ENCODE assay signal across 16 cellular contexts in genomic region chr2:213995400-213996105, GRCh38.
DNase-seq lines count a peak whose midpoint lies in the region; ATAC-seq, FAIRE-seq and TF ChIP-seq lines count a peak whose summit lies in the region.
"Had no signal": no experiment of that assay in that cellular context is flagged by ENCODE, and none has a peak within 500 bp of the region (broad histone marks: within the 10 kb centered on the region; RNA-seq: fewer than 3 reads in every experiment).

No MANE protein-coding gene starts in this region.

- TF ChIP-seq EP300 in Ishikawa (IDR thresholded peaks at IDR 0.05; ENCODE audit: borderline replicate concordance), result no peak; the same call in 1 of the 2 replicates

- no peak for TF ChIP-seq RAD21 in Ishikawa (IDR thresholded peaks at IDR 0.05; ENCODE audit: low read depth)

- in situ Hi-C loops in astrocyte of the spinal cord (cut with HindIII; ENCODE audit: low sequenced_read_pairs), result no loop called here

- ATAC-seq in HG03460 (IDR thresholded peaks at IDR 0.05; ENCODE audit: unreplicated experiment) (no peak), GM18502 (IDR thresholded peaks at IDR 0.05; ENCODE audit: poor library complexity, unreplicated experiment) (no peak)

- DNase-seq in AG08396 (ENCODE audit: low spot score), result peak; percentile 69
- DNase-seq in astrocyte of the spinal cord (ENCODE audit: low read depth, low spot score), result peak; percentile 86
- DNase-seq in effector CD8-positive, alpha-beta T cell (lab: John Stamatoyannopoulos, UW), result no peak
- DNase-seq in medulla oblongata (ENCODE audit: extremely low spot score), result no peak
- DNase-seq: activated CD4-positive, alpha-beta T cell treated with anti-CD3 and anti-CD28 coated beads for 4 hours; activated naive CD4-positive, alpha-beta T cell treated with anti-CD3 and anti-CD28 coated beads, Interleukin-2, amount 10 ng/mL, durations not matched to agents 7 days and 5 days; CD4-positive, CD25-positive, alpha-beta regulatory T cell; left cardiac atrium; NCI-H524 treated with DMSO at 0.1 percent for 48 hours; stimulated activated CD4-positive, alpha-beta T cell treated with anti-CD3 and anti-CD28 coated beads, Interleukin-2, amount 100 ng/mL, for 48 hours; stomach had no signal

- H3K4me3 ChIP-seq in astrocyte of the spinal cord (ENCODE audit: low read depth, low read length), result no peak overlapping the region
- H3K4me3 ChIP-seq: SK-N-MC, stomach had no signal

- peak; percentile 78 for FAIRE-seq in islet of Langerhans (lab: Jason Lieb, UNC)

- TF ChIP-seq CTCF in astrocyte of the spinal cord (IDR thresholded peaks at IDR 0.05; ENCODE audit: low read depth, low read length), result no peak

TF ChIP-seq in Ishikawa, 13 proteins besides CTCF, POLR2A, EP300 and RAD21:
- TF ChIP-seq MAX (IDR thresholded peaks at IDR 0.05), result no peak
- TF ChIP-seq NFIC (IDR thresholded peaks at IDR 0.05), result peak; percentile 57
- TF ChIP-seq, protein P1, sequence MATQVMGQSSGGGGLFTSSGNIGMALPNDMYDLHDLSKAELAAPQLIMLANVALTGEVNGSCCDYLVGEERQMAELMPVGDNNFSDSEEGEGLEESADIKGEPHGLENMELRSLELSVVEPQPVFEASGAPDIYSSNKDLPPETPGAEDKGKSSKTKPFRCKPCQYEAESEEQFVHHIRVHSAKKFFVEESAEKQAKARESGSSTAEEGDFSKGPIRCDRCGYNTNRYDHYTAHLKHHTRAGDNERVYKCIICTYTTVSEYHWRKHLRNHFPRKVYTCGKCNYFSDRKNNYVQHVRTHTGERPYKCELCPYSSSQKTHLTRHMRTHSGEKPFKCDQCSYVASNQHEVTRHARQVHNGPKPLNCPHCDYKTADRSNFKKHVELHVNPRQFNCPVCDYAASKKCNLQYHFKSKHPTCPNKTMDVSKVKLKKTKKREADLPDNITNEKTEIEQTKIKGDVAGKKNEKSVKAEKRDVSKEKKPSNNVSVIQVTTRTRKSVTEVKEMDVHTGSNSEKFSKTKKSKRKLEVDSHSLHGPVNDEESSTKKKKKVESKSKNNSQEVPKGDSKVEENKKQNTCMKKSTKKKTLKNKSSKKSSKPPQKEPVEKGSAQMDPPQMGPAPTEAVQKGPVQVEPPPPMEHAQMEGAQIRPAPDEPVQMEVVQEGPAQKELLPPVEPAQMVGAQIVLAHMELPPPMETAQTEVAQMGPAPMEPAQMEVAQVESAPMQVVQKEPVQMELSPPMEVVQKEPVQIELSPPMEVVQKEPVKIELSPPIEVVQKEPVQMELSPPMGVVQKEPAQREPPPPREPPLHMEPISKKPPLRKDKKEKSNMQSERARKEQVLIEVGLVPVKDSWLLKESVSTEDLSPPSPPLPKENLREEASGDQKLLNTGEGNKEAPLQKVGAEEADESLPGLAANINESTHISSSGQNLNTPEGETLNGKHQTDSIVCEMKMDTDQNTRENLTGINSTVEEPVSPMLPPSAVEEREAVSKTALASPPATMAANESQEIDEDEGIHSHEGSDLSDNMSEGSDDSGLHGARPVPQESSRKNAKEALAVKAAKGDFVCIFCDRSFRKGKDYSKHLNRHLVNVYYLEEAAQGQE (IDR thresholded peaks at IDR 0.05; ENCODE audit: low read depth), result no peak
- TF ChIP-seq, protein P2, sequence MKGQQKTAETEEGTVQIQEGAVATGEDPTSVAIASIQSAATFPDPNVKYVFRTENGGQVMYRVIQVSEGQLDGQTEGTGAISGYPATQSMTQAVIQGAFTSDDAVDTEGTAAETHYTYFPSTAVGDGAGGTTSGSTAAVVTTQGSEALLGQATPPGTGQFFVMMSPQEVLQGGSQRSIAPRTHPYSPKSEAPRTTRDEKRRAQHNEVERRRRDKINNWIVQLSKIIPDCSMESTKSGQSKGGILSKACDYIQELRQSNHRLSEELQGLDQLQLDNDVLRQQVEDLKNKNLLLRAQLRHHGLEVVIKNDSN (IDR thresholded peaks at IDR 0.05), result no peak
- no peak for TF ChIP-seq CEBPB (IDR thresholded peaks at IDR 0.05)
- no peak for TF ChIP-seq CREB1 (IDR thresholded peaks at IDR 0.05; ENCODE audit: low read depth)
- TF ChIP-seq FOXM1 (IDR thresholded peaks at IDR 0.05; ENCODE audit: borderline replicate concordance, low read depth), result no peak
- no peak; the same call in 1 of the 2 replicates for TF ChIP-seq TEAD4 (IDR thresholded peaks at IDR 0.05)

Comparison
In these comparisons a context has a peak if more than half of its experiments do, and no peak if none do; other contexts are left out.
1. DNase-seq: peak in AG08396 (single experiment) and astrocyte of the spinal cord (single experiment); none in effector CD8-positive, alpha-beta T cell (single experiment) and medulla oblongata (single experiment).